ENCODE assay signal across 8 cellular contexts in genomic region chr10:4663162-4663992, GRCh38.
DNase-seq lines count a peak whose midpoint lies in the region; ATAC-seq and TF ChIP-seq lines count a peak whose summit lies in the region.

No MANE protein-coding gene starts in this region.

- no peaks in the 10 kb centered on the region for H3K36me3 ChIP-seq in prostate gland

- CTCF ChIA-PET in activated CD8-positive, alpha-beta memory T cell treated with anti-CD3 and anti-CD28 coated beads, Interleukin-2, amount 10 ng/mL, durations not matched to agents 7 days and 5 days (lab: Charles Lee), result interaction anchor here (1.1 kb wide), 1 partner anchor 11 kb away, joined by 3 read pairs; no protein-coding TSS in a partner anchor

- H3K27ac Mint-ChIP-seq in activated CD8-positive, alpha-beta memory T cell treated with anti-CD3 and anti-CD28 coated beads, Interleukin-2, amount 10 ng/mL, durations not matched to agents 7 days and 5 days, result no peak overlapping the region
- H3K27ac Mint-ChIP-seq in T-helper 17 cell, result no peak overlapping the region

- ATAC-seq in activated CD8-positive, alpha-beta memory T cell treated with anti-CD3 and anti-CD28 coated beads, Interleukin-2, amount 10 ng/mL, durations not matched to agents 7 days and 5 days, result peak; percentile 20
- ATAC-seq in HG02610 (IDR thresholded peaks at IDR 0.05; ENCODE audit: unreplicated experiment) (peak; percentile 99), T-helper 17 cell (peak; percentile 21), GM19035 (IDR thresholded peaks at IDR 0.05; ENCODE audit: unreplicated experiment) (no peak)

- peaks cover 35% of the 10 kb centered on the region for H3K27me3 Mint-ChIP-seq in activated CD8-positive, alpha-beta memory T cell treated with anti-CD3 and anti-CD28 coated beads, Interleukin-2, amount 10 ng/mL, durations not matched to agents 7 days and 5 days
- peaks cover 20% of the 10 kb centered on the region for H3K27me3 Mint-ChIP-seq in T-helper 17 cell

- whole genome bisulfite sequencing in prostate gland, result 17% methylated on average over 9 of the region's 9 CpGs

- no peaks in the 10 kb centered on the region for H3K4me1 Mint-ChIP-seq in activated CD8-positive, alpha-beta memory T cell treated with anti-CD3 and anti-CD28 coated beads, Interleukin-2, amount 10 ng/mL, durations not matched to agents 7 days and 5 days
- peaks cover 2% of the 10 kb centered on the region for H3K4me1 Mint-ChIP-seq in T-helper 17 cell

- TF ChIP-seq POLR2A in prostate gland (IDR thresholded peaks at IDR 0.05), result peak; percentile 26

- H3K27me3 ChIP-seq in prostate gland (replicated peaks; ENCODE audit: insufficient read depth), result no peaks in the 10 kb centered on the region

- intact Hi-C loops in prostate gland (cut with DNase I), result loop anchor here (2.0 to 5.0 kb wide), 3 partner anchors 104 to 1196 kb away; partner anchors contain the start of gene KLF6

- DNase-seq in activated CD8-positive, alpha-beta memory T cell treated with anti-CD3 and anti-CD28 coated beads, Interleukin-2, amount 10 ng/mL, durations not matched to agents 7 days and 5 days, result no peak
- no peak for DNase-seq in activated CD8-positive, alpha-beta memory T cell treated with anti-CD3 and anti-CD28 coated beads for 24 hours
- peak; percentile 65 for DNase-seq in NCI-H1048 (lab: John Stamatoyannopoulos, UW)
- DNase-seq in T-helper 17 cell, result no peak
- DNase-seq in foreskin melanocyte, result peak; percentile 93
- peak; percentile 91 for DNase-seq in prostate gland (ENCODE audit: low spot score)

- no peak overlapping the region for H3K4me3 Mint-ChIP-seq in activated CD8-positive, alpha-beta memory T cell treated with anti-CD3 and anti-CD28 coated beads, Interleukin-2, amount 10 ng/mL, durations not matched to agents 7 days and 5 days
- no peak overlapping the region for H3K4me3 Mint-ChIP-seq in T-helper 17 cell

- no peaks in the 10 kb centered on the region for H3K36me3 Mint-ChIP-seq in activated CD8-positive, alpha-beta memory T cell treated with anti-CD3 and anti-CD28 coated beads, Interleukin-2, amount 10 ng/mL, durations not matched to agents 7 days and 5 days
- H3K36me3 Mint-ChIP-seq in T-helper 17 cell (ENCODE audit: low read depth), result peaks cover 3% of the 10 kb centered on the region

- H3K27ac ChIP-seq in prostate gland, result peak overlapping the region; percentile 60 to 73

- H3K9me3 ChIP-seq in T-helper 17 cell (ENCODE audit: control insufficient read depth, low read length, poor library complexity, severe bottlenecking), result no peaks in the 10 kb centered on the region
- no peaks in the 10 kb centered on the region for H3K9me3 ChIP-seq in prostate gland

- TF ChIP-seq CTCF in prostate gland (IDR thresholded peaks at IDR 0.05), result no peak

- H3K4me1 ChIP-seq in prostate gland (replicated peaks), result peaks cover 18% of the 10 kb centered on the region

- H3K4me3 ChIP-seq in prostate gland, result no peak overlapping the region

- H3K9me3 Mint-ChIP-seq in activated CD8-positive, alpha-beta memory T cell treated with anti-CD3 and anti-CD28 coated beads, Interleukin-2, amount 10 ng/mL, durations not matched to agents 7 days and 5 days (ENCODE audit: low read depth), result no peaks in the 10 kb centered on the region

Comparison
In these comparisons a context has a peak if more than half of its experiments do, and no peak if none do; other contexts are left out.
1. DNase-seq: peak in NCI-H1048 (single experiment), foreskin melanocyte (single experiment) and prostate gland (single experiment); none in activated CD8-positive, alpha-beta memory T cell treated with anti-CD3 and anti-CD28 coated beads, Interleukin-2, amount 10 ng/mL, durations not matched to agents 7 days and 5 days (single experiment), activated CD8-positive, alpha-beta memory T cell treated with anti-CD3 and anti-CD28 coated beads for 24 hours (single experiment) and T-helper 17 cell (0 of 3).